In the genomic region with DNA sequence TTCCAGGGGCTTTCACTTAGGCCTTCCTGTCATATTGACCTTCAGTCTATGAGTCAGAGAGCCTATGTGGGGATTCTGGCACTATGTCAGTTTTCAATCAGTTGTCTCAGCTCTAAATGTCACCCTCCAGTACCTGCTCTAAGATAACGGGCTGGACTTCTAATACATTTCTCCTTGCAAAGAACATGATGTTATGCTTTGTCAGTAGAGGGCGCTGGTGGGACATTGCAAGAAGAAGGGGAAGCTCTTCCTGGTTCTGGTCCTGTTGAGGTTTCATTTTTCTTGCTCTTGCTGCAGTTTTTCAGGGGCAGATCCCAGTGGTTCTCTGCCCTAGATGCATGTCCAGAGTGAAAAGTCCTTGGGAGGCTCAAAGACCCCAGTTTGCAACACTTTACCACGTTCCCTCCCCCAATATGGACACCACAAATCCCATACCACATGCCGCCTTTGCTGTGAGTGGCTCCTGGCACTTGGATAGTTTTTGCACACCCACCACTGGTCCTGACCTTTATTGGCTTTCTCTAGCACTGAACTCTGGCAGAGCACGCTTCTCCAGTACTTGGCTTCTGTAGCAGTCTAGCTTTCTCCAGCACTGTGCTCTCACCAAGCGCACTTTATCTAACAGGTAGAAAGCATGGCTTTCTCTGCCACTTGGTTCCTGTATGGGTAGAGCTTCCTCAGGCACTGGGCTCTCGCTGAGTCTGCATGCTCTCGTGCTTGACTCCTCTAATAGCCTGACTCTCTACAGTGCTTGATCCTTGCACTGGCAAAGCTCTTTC, we compare ENCODE assay signal across 8 cellular contexts. TPM values are rescaled to one million over a fixed set of nuclear protein-coding genes. Genes with fewer than 3 reads are reported as not detected.
DNase-seq lines count a peak whose midpoint lies in the region; ATAC-seq, FAIRE-seq and TF ChIP-seq lines count a peak whose summit lies in the region.

No MANE protein-coding gene starts in this region.

- peak; percentile 95 for TF ChIP-seq CTCF in choroid plexus epithelial cell (conservative IDR thresholded peaks at IDR 0.05; ENCODE audit: low read depth, low read length)
- peak; percentile 96 for TF ChIP-seq CTCF in HepG2 (CRISPR knock-in tag; IDR thresholded peaks at IDR 0.05)

- in situ Hi-C loops in HepG2 (cut with HindIII; ENCODE audit: extremely low pct_ligation_motif_present, low pct_unique_long_range_greater_than_20kb) = loop anchor here (5.0 to 10.0 kb wide), 2 partner anchors 50 to 77 kb away; partner anchors contain the start of genes BCL7C, CTF1 and FBXL19

- POLR2A ChIA-PET in HepG2 (lab: Yijun Ruan, JAX) = interaction anchor here (0.7 to 3.0 kb wide), 24 partner anchors 9 to 109 kb away, joined by 3 to 67 read pairs (median 8); partner anchors contain the start of genes CTF1, FBXL19, PHKG2 and ZNF629

- DNase-seq in DMS114 treated with DMSO at 0.1 percent for 48 hours (lab: John Stamatoyannopoulos, UW; ENCODE audit: unreplicated experiment) (peak; percentile 63), NCI-H460 (ENCODE audit: extremely low read depth, low read depth) (peak; percentile 87), choroid plexus epithelial cell (ENCODE audit: low read depth) (peak; percentile 97), HepG2 (ENCODE audit: low spot score) (peak; percentile 97), posterior vena cava (ENCODE audit: low spot score) (no peak)
- peak; percentile 60 to 83 for DNase-seq in activated CD4-positive, alpha-beta T cell treated with anti-CD3 and anti-CD28 coated beads for 24 hours (ENCODE audit: low read depth in 2 of 2)
- DNase-seq in stimulated activated CD4-positive, alpha-beta T cell treated with anti-CD3 and anti-CD28 coated beads, Interleukin-4, amount 100 ng/mL, for 1 hour = peak; percentile 63

- peak; percentile 94 for FAIRE-seq in HepG2 (lab: Jason Lieb, UNC)

- TF ChIP-seq EP300 in HepG2 (IDR thresholded peaks at IDR 0.05; ENCODE audit: low read depth in 2 of 2, low read length in 2 of 2) = no peak; a peak in 1 of 4 replicates
- TF ChIP-seq EP300 in HepG2 (CRISPR knock-in tag; IDR thresholded peaks at IDR 0.05; ENCODE audit: borderline replicate concordance) = no peak

- H3K4me1 ChIP-seq in HepG2 (ENCODE audit: insufficient read depth, low read length) = peaks cover 33% of the 10 kb centered on the region

- no peaks in the 10 kb centered on the region for H3K79me2 ChIP-seq in HepG2 (ENCODE audit: insufficient read depth, low read length)

- peak overlapping the region; percentile 64 for H3K27ac ChIP-seq in HepG2 (ENCODE audit: extremely low read length, insufficient read depth, low read length)

- H3K9ac ChIP-seq in HepG2 (ENCODE audit: insufficient read depth, low read depth, low read length) = peak overlapping the region; percentile 62

- intact Hi-C loops in HepG2 (cut with micrococcal nuclease; ENCODE audit: unreplicated experiment) = loop anchor here (1.0 to 2.0 kb wide), 5 partner anchors 30 to 76 kb away; partner anchors contain the start of gene BCL7C
- intact Hi-C loops in posterior vena cava (cut with DNase I) = loop anchor here (2.0 to 5.0 kb wide), 3 partner anchors 48 to 76 kb away; no protein-coding TSS in a partner anchor

- WGBS in HepG2 (ENCODE audit: low lambda C conversion rate) = 13% methylated on average over 8 of the region's 8 CpGs

- peak; percentile 89 for TF ChIP-seq RAD21 in HepG2 (CRISPR knock-in tag; IDR thresholded peaks at IDR 0.05)

- H3K4me3 ChIP-seq in choroid plexus epithelial cell (ENCODE audit: low read depth, low read length) (peak overlapping the region; percentile 31), HepG2 (replicated peaks in 1 of 3; ENCODE audit: insufficient read depth in 1 of 3, low read depth in 2 of 3, low read length in 3 of 3) (peak overlapping the region; percentile 32 to 66 (median 45))

- no TSS peak for BruUV-seq in HepG2 (replicated peaks; lab: Mats Ljungman, UMichigan)

- H3K27me3 ChIP-seq in HepG2 (ENCODE audit: control insufficient read depth in 1 of 2, insufficient read depth in 2 of 2, low read length in 2 of 2) = no peaks in the 10 kb centered on the region

- no peaks in the 10 kb centered on the region for H3K36me3 ChIP-seq in HepG2 (replicated peaks in 1 of 2; ENCODE audit: control insufficient read depth in 1 of 2, insufficient read depth in 2 of 2, low read length in 2 of 2)

- peak overlapping the region; percentile 86 for H2AFZ ChIP-seq in HepG2 (ENCODE audit: low read length)

- H3K9me3 ChIP-seq in HepG2 (ENCODE audit: low read length) = no peaks in the 10 kb centered on the region

- peak; percentile 23 to 44; a peak in 3 of 4 replicates for TF ChIP-seq POLR2A in HepG2 (IDR thresholded peaks at IDR 0.05; ENCODE audit: insufficient read depth in 1 of 2, low read depth in 2 of 2, low read length in 2 of 2)

- CTCF ChIA-PET in HepG2 (lab: Yijun Ruan, JAX; ENCODE audit: low intra/inter-chr PET ratio, low total read pairs) = interaction anchor here (0.7 to 2.7 kb wide), 7 partner anchors 30 to 76 kb away, joined by 3 to 25 read pairs (median 5); partner anchors contain the start of gene BCL7C

- ATAC-seq in HG02981 (IDR thresholded peaks at IDR 0.05; ENCODE audit: unreplicated experiment) (peak; percentile 73), HepG2 (peak; percentile 86)

- no peaks in the 10 kb centered on the region for H4K20me1 ChIP-seq in HepG2 (ENCODE audit: insufficient read depth, low read length)

- peak overlapping the region; percentile 87 for H3K4me2 ChIP-seq in HepG2 (ENCODE audit: low read depth, low read length)

RNA-seq across cellular contexts. Expression of gene BCL7C, which starts 49.0 kb away (rescaled TPM):
- total RNA-seq in NCI-H460 (2014; rRNA removed; shearing (Covaris generic)) = 34.1 and 45.1 TPM in 2 replicates
- polyA plus RNA-seq in NCI-H460 (2014; cell fraction: nucleus; rRNA removed) = 34.0 and 68.2 TPM in 2 replicates
- total RNA-seq in HepG2 (2016; rRNA removed; fragmentation: Illumina TruSeq; extraction: Trizol) (20.6 and 33.8 TPM in 2 replicates), posterior vena cava (10 to 100 TPM; 33.6 to 36.3 TPM)
- total RNA-seq in HepG2 (2016; cell fraction: cytosol; rRNA removed; fragmentation: Illumina TruSeq; extraction: Trizol; ENCODE audit: low read depth) = 194 and 197 TPM in 2 replicates
- 22.9 and 35.1 TPM in 2 replicates for total RNA-seq in HepG2 (2016; cell fraction: insoluble cytoplasmic fraction; rRNA removed; fragmentation: Illumina TruSeq; extraction: Trizol)
- total RNA-seq in HepG2 (2016; cell fraction: membrane; rRNA removed; fragmentation: Illumina TruSeq; extraction: Trizol) = 119 and 127 TPM in 2 replicates
- total RNA-seq in HepG2 (2016; cell fraction: nucleus; rRNA removed; fragmentation: Illumina TruSeq; extraction: Trizol) = 13.0 and 13.8 TPM in 2 replicates
- 17.3 and 17.7 TPM in 2 replicates for polyA plus RNA-seq in HepG2 (2011; rRNA removed)
- 16.6 and 23.0 TPM in 2 replicates for polyA plus RNA-seq in HepG2 (2011; cell fraction: cytosol; rRNA removed)
- polyA plus RNA-seq in HepG2 (2011; cell fraction: nucleus; rRNA removed) = 6.8 and 7.6 TPM in 2 replicates
- polyA plus RNA-seq in HepG2 (2012) = 9.5 and 11.7 TPM in 2 replicates
- 217 TPM in 2 replicates for polyA plus RNA-seq in HepG2 (2016; cell fraction: cytosol; fragmentation: Illumina TruSeq; extraction: Trizol; ENCODE audit: low read depth)
- 24.4 and 25.8 TPM in 2 replicates for polyA plus RNA-seq in HepG2 (2016; cell fraction: insoluble cytoplasmic fraction; fragmentation: Illumina TruSeq; extraction: Trizol; ENCODE audit: low read depth)
- polyA plus RNA-seq in HepG2 (2016; cell fraction: membrane; fragmentation: Illumina TruSeq; extraction: Trizol; ENCODE audit: low read depth) = 119 and 124 TPM in 2 replicates
- 23.8 and 25.6 TPM in 2 replicates for polyA plus RNA-seq in HepG2 (2016; cell fraction: nucleus; fragmentation: Illumina TruSeq; extraction: Trizol; ENCODE audit: insufficient read depth, low read depth)
- 4.2 and 4.3 TPM in 2 replicates for polyA minus RNA-seq in HepG2 (2011; rRNA and poly(A)+ RNA removed; ENCODE audit: low replicate concordance)
- polyA minus RNA-seq in HepG2 (2011; cell fraction: cytosol; rRNA and poly(A)+ RNA removed) = 5.2 and 7.2 TPM in 2 replicates
- polyA minus RNA-seq in HepG2 (2011; cell fraction: nucleus; rRNA and poly(A)+ RNA removed) = 3.6 and 3.9 TPM in 2 replicates

RNA-seq across cellular contexts. Expression of gene CTF1, which starts 51.6 kb away (rescaled TPM):
- total RNA-seq in NCI-H460 (2014; rRNA removed; shearing (Covaris generic)) = 0.59 and 0.92 TPM in 2 replicates
- polyA plus RNA-seq in NCI-H460 (2014; cell fraction: nucleus; rRNA removed) = 0.32 and 0.65 TPM in 2 replicates
- total RNA-seq in HepG2 (2016; rRNA removed; fragmentation: Illumina TruSeq; extraction: Trizol) (0.11 and 0.13 TPM in 2 replicates), posterior vena cava (1 to 10 TPM; 5.0 to 5.2 TPM)
- total RNA-seq in HepG2 (2016; cell fraction: cytosol; rRNA removed; fragmentation: Illumina TruSeq; extraction: Trizol; ENCODE audit: low read depth) = 0.18 and 0.20 TPM in 2 replicates
- total RNA-seq in HepG2 (2016; cell fraction: insoluble cytoplasmic fraction; rRNA removed; fragmentation: Illumina TruSeq; extraction: Trizol) = 0.19 TPM in 1 of 2 replicates, not detected in the other
- 0.19 and 0.31 TPM in 2 replicates for total RNA-seq in HepG2 (2016; cell fraction: membrane; rRNA removed; fragmentation: Illumina TruSeq; extraction: Trizol)
- not detected in 2 replicates for total RNA-seq in HepG2 (2016; cell fraction: nucleus; rRNA removed; fragmentation: Illumina TruSeq; extraction: Trizol)
- polyA plus RNA-seq in HepG2 (2011; rRNA removed) = 1.8 and 2.6 TPM in 2 replicates
- polyA plus RNA-seq in HepG2 (2011; cell fraction: cytosol; rRNA removed) = 1.5 and 1.6 TPM in 2 replicates
- polyA plus RNA-seq in HepG2 (2011; cell fraction: nucleus; rRNA removed) = 1.7 and 2.3 TPM in 2 replicates
- polyA plus RNA-seq in HepG2 (2012) = 0.57 and 0.99 TPM in 2 replicates
- 0.20 and 0.23 TPM in 2 replicates for polyA plus RNA-seq in HepG2 (2016; cell fraction: cytosol; fragmentation: Illumina TruSeq; extraction: Trizol; ENCODE audit: low read depth)
- polyA plus RNA-seq in HepG2 (2016; cell fraction: insoluble cytoplasmic fraction; fragmentation: Illumina TruSeq; extraction: Trizol; ENCODE audit: low read depth) = 0.44 and 0.81 TPM in 2 replicates
- polyA plus RNA-seq in HepG2 (2016; cell fraction: membrane; fragmentation: Illumina TruSeq; extraction: Trizol; ENCODE audit: low read depth) = 0.44 and 0.47 TPM in 2 replicates
- polyA plus RNA-seq in HepG2 (2016; cell fraction: nucleus; fragmentation: Illumina TruSeq; extraction: Trizol; ENCODE audit: insufficient read depth, low read depth) = 0.28 and 0.49 TPM in 2 replicates
- polyA minus RNA-seq in HepG2 (2011; rRNA and poly(A)+ RNA removed; ENCODE audit: low replicate concordance) = 0.94 and 3.5 TPM in 2 replicates
- 0.49 and 0.97 TPM in 2 replicates for polyA minus RNA-seq in HepG2 (2011; cell fraction: cytosol; rRNA and poly(A)+ RNA removed)
- 0.25 and 0.77 TPM in 2 replicates for polyA minus RNA-seq in HepG2 (2011; cell fraction: nucleus; rRNA and poly(A)+ RNA removed)

RNA-seq across cellular contexts. Expression of gene ZNF629, which starts 57.9 kb away (rescaled TPM):
- 10.9 and 11.1 TPM in 2 replicates for total RNA-seq in NCI-H460 (2014; rRNA removed; shearing (Covaris generic))
- polyA plus RNA-seq in NCI-H460 (2014; cell fraction: nucleus; rRNA removed) = 6.0 and 6.4 TPM in 2 replicates
- 14.3 and 16.5 TPM in 2 replicates for total RNA-seq in HepG2 (2016; rRNA removed; fragmentation: Illumina TruSeq; extraction: Trizol)
- total RNA-seq in HepG2 (2016; cell fraction: cytosol; rRNA removed; fragmentation: Illumina TruSeq; extraction: Trizol; ENCODE audit: low read depth) = 1.3 TPM in 2 replicates
- 12.7 and 16.5 TPM in 2 replicates for total RNA-seq in HepG2 (2016; cell fraction: insoluble cytoplasmic fraction; rRNA removed; fragmentation: Illumina TruSeq; extraction: Trizol)
- total RNA-seq in HepG2 (2016; cell fraction: membrane; rRNA removed; fragmentation: Illumina TruSeq; extraction: Trizol) = 5.2 and 5.9 TPM in 2 replicates
- total RNA-seq in HepG2 (2016; cell fraction: nucleus; rRNA removed; fragmentation: Illumina TruSeq; extraction: Trizol) = 15.1 and 17.8 TPM in 2 replicates
- polyA plus RNA-seq in HepG2 (2011; rRNA removed) = 6.1 and 8.2 TPM in 2 replicates
- polyA plus RNA-seq in HepG2 (2011; cell fraction: cytosol; rRNA removed) = 3.9 and 4.8 TPM in 2 replicates
- polyA plus RNA-seq in HepG2 (2011; cell fraction: nucleus; rRNA removed) = 25.0 TPM in 2 replicates
- polyA plus RNA-seq in HepG2 (2012) = 9.2 and 10.1 TPM in 2 replicates
- polyA plus RNA-seq in HepG2 (2016; cell fraction: cytosol; fragmentation: Illumina TruSeq; extraction: Trizol; ENCODE audit: low read depth) = 0.64 and 0.65 TPM in 2 replicates
- 11.8 and 14.8 TPM in 2 replicates for polyA plus RNA-seq in HepG2 (2016; cell fraction: insoluble cytoplasmic fraction; fragmentation: Illumina TruSeq; extraction: Trizol; ENCODE audit: low read depth)
- polyA plus RNA-seq in HepG2 (2016; cell fraction: membrane; fragmentation: Illumina TruSeq; extraction: Trizol; ENCODE audit: low read depth) = 2.2 and 2.7 TPM in 2 replicates
- polyA plus RNA-seq in HepG2 (2016; cell fraction: nucleus; fragmentation: Illumina TruSeq; extraction: Trizol; ENCODE audit: insufficient read depth, low read depth) = 25.2 and 26.3 TPM in 2 replicates
- polyA minus RNA-seq in HepG2 (2011; rRNA and poly(A)+ RNA removed; ENCODE audit: low replicate concordance) = 9.3 and 12.7 TPM in 2 replicates
- polyA minus RNA-seq in HepG2 (2011; cell fraction: cytosol; rRNA and poly(A)+ RNA removed) = 8.3 and 9.5 TPM in 2 replicates
- polyA minus RNA-seq in HepG2 (2011; cell fraction: nucleus; rRNA and poly(A)+ RNA removed) = 15.8 and 22.4 TPM in 2 replicates
- total RNA-seq in posterior vena cava = 10 to 100 TPM; 10.1 to 11.2 TPM
